Comparison of ENCODE assay signal across 9 cellular contexts in genomic region chr4:186845137-186845842, GRCh38.
A peak's percentile ranks its signal among the peaks of the same experiment; 100 is the strongest.
DNase-seq lines count a peak whose midpoint lies in the region; ATAC-seq and TF ChIP-seq lines count a peak whose summit lies in the region.
"Had no signal": no experiment of that assay in that cellular context is flagged by ENCODE, and none has a peak within 500 bp of the region (broad histone marks: within the 10 kb centered on the region; RNA-seq: fewer than 3 reads in every experiment).

No MANE protein-coding gene starts in this region.

- no peaks in the 10 kb centered on the region for H3K4me1 ChIP-seq in CD8-positive, alpha-beta memory T cell (ENCODE audit: insufficient read depth, low read length)
- peaks cover 17% of the 10 kb centered on the region for H3K4me1 ChIP-seq in PC-3 (ENCODE audit: insufficient read depth, low read length)
- H3K4me1 ChIP-seq: right lobe of liver had no signal

- no peaks in the 10 kb centered on the region for H3K36me3 ChIP-seq in CD8-positive, alpha-beta memory T cell (ENCODE audit: insufficient read depth, low read length)
- H3K36me3 ChIP-seq in PC-3 (ENCODE audit: low read depth, low read length): no peaks in the 10 kb centered on the region
- H3K36me3 ChIP-seq: right lobe of liver had no signal

- H3K27me3 Mint-ChIP-seq in CD8-positive, alpha-beta memory T cell: no peaks in the 10 kb centered on the region

- H3K9me3 ChIP-seq in CD8-positive, alpha-beta memory T cell (ENCODE audit: low read length): no peaks in the 10 kb centered on the region
- H3K9me3 ChIP-seq in PC-3 (ENCODE audit: low read length): no peaks in the 10 kb centered on the region
- H3K9me3 ChIP-seq: right lobe of liver had no signal

- CTCF ChIA-PET in CD8-positive, alpha-beta memory T cell (lab: Charles Lee): no interaction called here
- CTCF ChIA-PET in PC-3 (lab: Charles Lee): no interaction called here

- in situ Hi-C loops in GM13977 (cut with MboI; ENCODE audit: low pct_unique_long_range_greater_than_20kb, low sequenced_read_pairs, unreplicated experiment): no loop called here

- no peak overlapping the region for H3K9ac ChIP-seq in PC-3 (ENCODE audit: low read length)

- H3K4me3 ChIP-seq in CD8-positive, alpha-beta memory T cell (ENCODE audit: low read length): no peak overlapping the region
- H3K4me3 ChIP-seq in PC-3 (ENCODE audit: low read length): no peak overlapping the region
- H3K4me3 ChIP-seq: right lobe of liver had no signal

- H3K9me2 ChIP-seq in PC-3 (replicated peaks; ENCODE audit: low read length): no peaks in the 10 kb centered on the region

- no peak for TF ChIP-seq CTCF in PC-3 (conservative IDR thresholded peaks at IDR 0.05; ENCODE audit: low read depth, low read length)
- TF ChIP-seq CTCF in GM13977 (IDR thresholded peaks at IDR 0.05; ENCODE audit: extremely low read depth, insufficient read depth, missing control alignments): no peak

- peaks cover 0 to 16% (median 10%) of the 10 kb centered on the region in 5 donors for H3K9me3 Mint-ChIP-seq in CD8-positive, alpha-beta memory T cell

- DNase-seq in CD8-positive, alpha-beta memory T cell: no peak
- DNase-seq in PC-3 (peak; percentile 35), erythroblast (lab: John Stamatoyannopoulos, UW) (peak; percentile 63 to 70), non-pigmented ciliary epithelial cell (ENCODE audit: low read depth) (peak; percentile 85), GM13977 (ENCODE audit: low spot score) (no peak), SHP77 treated with DMSO at 0.1 percent for 48 hours (lab: John Stamatoyannopoulos, UW) (no peak)
- DNase-seq: right lobe of liver had no signal

- no peaks in the 10 kb centered on the region for H3K4me1 Mint-ChIP-seq in CD8-positive, alpha-beta memory T cell

- no peaks in the 10 kb centered on the region for H3F3A ChIP-seq in PC-3 (ENCODE audit: low read length, unreplicated experiment)

- H3K4me3 Mint-ChIP-seq in CD8-positive, alpha-beta memory T cell: no peak overlapping the region

- H3K27ac Mint-ChIP-seq in CD8-positive, alpha-beta memory T cell: no peak overlapping the region

- no TSS peak for BruUV-seq in PC-3 (replicated peaks; lab: Mats Ljungman, UMichigan)

- H3K27me3 ChIP-seq in CD8-positive, alpha-beta memory T cell (ENCODE audit: insufficient read depth, low read length, poor library complexity, severe bottlenecking): no peaks in the 10 kb centered on the region
- H3K27me3 ChIP-seq in PC-3 (ENCODE audit: low read length): no peaks in the 10 kb centered on the region
- H3K27me3 ChIP-seq: right lobe of liver had no signal

- TF ChIP-seq POLR2A in erythroblast (IDR thresholded peaks at IDR 0.05; ENCODE audit: low read length): peak; percentile 34

- no peaks in the 10 kb centered on the region for H4K20me1 ChIP-seq in PC-3 (ENCODE audit: low read length)

- H3K4me2 ChIP-seq in PC-3 (ENCODE audit: low read length): peak overlapping the region; percentile 65; the same call in 1 of the 2 replicates

- H3K36me3 Mint-ChIP-seq in CD8-positive, alpha-beta memory T cell: no peaks in the 10 kb centered on the region

- POLR2A ChIA-PET in CD8-positive, alpha-beta memory T cell (lab: Charles Lee): no interaction called here
- POLR2A ChIA-PET in PC-3 (lab: Charles Lee; ENCODE audit: unreplicated experiment): no interaction called here

- H2AFZ ChIP-seq in PC-3 (ENCODE audit: low read length): no peak overlapping the region

- peak overlapping the region; percentile 50 for H3K27ac ChIP-seq in CD8-positive, alpha-beta memory T cell (ENCODE audit: low read depth, low read length)
- no peak overlapping the region for H3K27ac ChIP-seq in PC-3 (ENCODE audit: low read length)
- H3K27ac ChIP-seq: right lobe of liver had no signal

- no peaks in the 10 kb centered on the region for H3K79me2 ChIP-seq in PC-3 (ENCODE audit: low read length)

- intact Hi-C loops in PC-3 (cut with micrococcal nuclease): no loop called here

- ATAC-seq in PC-3: peak; percentile 84
- ATAC-seq in HG03469 (IDR thresholded peaks at IDR 0.05; ENCODE audit: unreplicated experiment): no peak
- no peak for ATAC-seq in GM18868 (IDR thresholded peaks at IDR 0.05; ENCODE audit: unreplicated experiment)

Comparison
In these comparisons a context has a peak if more than half of its experiments do, and no peak if none do; other contexts are left out.
1. DNase-seq: peak in PC-3 (single experiment), erythroblast (2 of 2) and non-pigmented ciliary epithelial cell (single experiment); none in CD8-positive, alpha-beta memory T cell (0 of 5), GM13977 (single experiment) and SHP77 treated with DMSO at 0.1 percent for 48 hours (single experiment).